17 cellular contexts compared by ENCODE assay signal in the genomic region with DNA sequence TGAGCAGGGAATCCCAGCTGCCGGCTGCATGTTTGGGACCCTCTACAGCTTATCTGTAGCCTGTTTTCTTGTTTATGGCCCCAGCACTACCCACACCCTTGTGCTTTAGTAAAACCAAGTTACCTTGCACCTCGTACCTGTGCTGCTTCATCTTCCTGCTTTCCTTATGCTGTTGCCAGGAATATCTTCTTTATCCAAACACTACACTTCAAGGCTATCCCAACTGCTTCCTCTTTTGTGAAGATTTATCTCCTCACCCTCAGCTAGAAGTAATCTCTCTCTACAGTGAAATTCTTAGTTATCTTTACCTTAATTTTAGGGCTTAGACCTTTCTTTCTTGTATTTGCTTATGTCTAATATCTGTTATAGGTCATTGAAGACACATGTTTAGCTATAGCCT.
"Had no signal": no experiment of that assay in that cellular context is flagged by ENCODE, and none has a peak within 500 bp of the region (broad histone marks: within the 10 kb centered on the region; RNA-seq: fewer than 3 reads in every experiment).

No MANE protein-coding gene starts in this region.

- H3K9me3 Mint-ChIP-seq: activated naive CD4-positive, alpha-beta T cell treated with anti-CD3 and anti-CD28 coated beads, Interleukin-2, amount 50 U/mL, for 72 hours; mesothelial cell of epicardium; stimulated activated naive CD8-positive, alpha-beta T cell treated with anti-CD3 and anti-CD28 coated beads, Interleukin-15, Interleukin-2, amounts not matched to agents 100 ng/mL and 50 ng/mL, for 24 hours had no signal

- H3K27ac Mint-ChIP-seq: activated naive CD4-positive, alpha-beta T cell treated with anti-CD3 and anti-CD28 coated beads, Interleukin-2, amount 50 U/mL, for 72 hours; mesothelial cell of epicardium; stimulated activated naive CD8-positive, alpha-beta T cell treated with anti-CD3 and anti-CD28 coated beads, Interleukin-15, Interleukin-2, amounts not matched to agents 100 ng/mL and 50 ng/mL, for 24 hours had no signal

- DNase-seq: activated effector memory CD4-positive, alpha-beta T cell treated with anti-CD3 and anti-CD28 coated beads, Interleukin-2, amount 50 U/mL, for 16 hours; activated T-cell treated with anti-CD3 and anti-CD28 coated beads, Interleukin-2, amount 50 U/mL, for 1 hour; central memory CD4-positive, alpha-beta T cell; effector memory CD4-positive, alpha-beta T cell; hippocampal formation; kidney glomerular epithelial cell; left ventricle myocardium inferior; nucleus accumbens; right cardiac atrium; stimulated activated CD4-positive, alpha-beta T cell treated with anti-CD3 and anti-CD28 coated beads, Interleukin-4, amount 100 ng/mL, for 4 hours; substantia nigra; thyroid gland had no signal

- H3K79me2 ChIP-seq: parathyroid adenoma had no signal

- H3K4me3 ChIP-seq: esophagus muscularis mucosa, left ventricle myocardium inferior, thyroid gland had no signal

- H3K27ac ChIP-seq: esophagus muscularis mucosa, left ventricle myocardium inferior, parathyroid adenoma, thyroid gland had no signal

- ATAC-seq: activated naive CD4-positive, alpha-beta T cell treated with anti-CD3 and anti-CD28 coated beads, Interleukin-2, amount 50 U/mL, for 72 hours; right cardiac atrium had no signal

- H3K36me3 ChIP-seq: esophagus muscularis mucosa, left ventricle myocardium inferior, thyroid gland had no signal

- H3K27me3 Mint-ChIP-seq: stimulated activated naive CD8-positive, alpha-beta T cell treated with anti-CD3 and anti-CD28 coated beads, Interleukin-15, Interleukin-2, amounts not matched to agents 100 ng/mL and 50 ng/mL, for 24 hours had no signal

- H2AFZ ChIP-seq: parathyroid adenoma had no signal

- H3K9ac ChIP-seq: parathyroid adenoma had no signal

- H3K4me1 ChIP-seq: parathyroid adenoma had no signal

- H3K27me3 ChIP-seq: esophagus muscularis mucosa, thyroid gland had no signal

- H3K4me3 Mint-ChIP-seq: mesothelial cell of epicardium; stimulated activated naive CD8-positive, alpha-beta T cell treated with anti-CD3 and anti-CD28 coated beads, Interleukin-15, Interleukin-2, amounts not matched to agents 100 ng/mL and 50 ng/mL, for 24 hours had no signal
